In the genomic region with DNA sequence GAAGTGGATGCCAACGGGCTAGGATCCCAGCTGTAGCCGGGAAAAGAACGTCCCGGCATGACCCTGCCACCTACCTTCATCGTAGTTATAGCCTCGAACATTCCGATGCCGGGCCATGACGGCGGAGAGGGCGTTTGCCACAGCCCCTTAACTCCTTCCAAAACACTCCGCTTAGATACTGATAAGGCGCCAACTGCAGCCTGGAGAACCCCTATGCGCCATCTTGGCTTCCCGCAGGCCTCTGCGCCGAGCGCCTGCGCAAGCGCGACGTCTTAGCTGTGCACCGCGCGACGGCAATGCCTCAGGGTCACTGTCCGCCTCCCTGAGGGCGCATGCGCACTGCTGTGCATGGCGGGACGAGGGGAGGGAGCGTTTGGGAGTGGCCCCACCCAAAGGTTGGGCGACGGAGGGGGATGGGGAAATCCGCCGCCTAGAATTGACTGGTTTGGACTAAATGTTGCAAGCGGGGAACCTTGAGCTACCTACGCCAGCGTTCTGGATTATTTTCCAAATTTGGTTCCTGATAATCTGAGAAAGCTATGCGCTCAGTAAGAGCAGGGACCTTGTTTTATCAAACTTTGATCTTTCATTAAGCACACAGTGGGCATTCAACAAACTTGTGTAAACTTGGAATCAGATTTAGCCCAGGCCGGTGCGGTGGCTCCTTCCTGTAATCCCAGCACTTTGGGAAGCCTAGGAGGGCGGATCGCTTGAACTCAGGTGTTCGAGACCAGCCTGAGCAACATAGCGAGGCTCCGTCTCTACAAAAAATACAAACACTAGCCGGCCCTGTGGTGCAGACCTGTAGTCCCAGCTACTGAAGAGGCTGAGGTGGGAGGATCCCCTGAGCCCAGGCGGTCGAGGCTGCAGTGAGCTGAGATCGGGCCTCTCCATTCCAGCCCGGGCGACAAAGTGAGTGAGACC, we compare ENCODE assay signal across 8 cellular contexts. TPM values are rescaled to one million over a fixed set of nuclear protein-coding genes. Genes with fewer than 3 reads are reported as not detected.
DNase-seq lines count a peak whose midpoint lies in the region; ATAC-seq and TF ChIP-seq lines count a peak whose summit lies in the region.

TSS of gene HBS1L (minus strand) at position 248 of the 924 bp plus-strand sequence. CDS start at position 117, 131 bp downstream.

- peaks cover 36% of the 10 kb centered on the region for H3K4me1 Mint-ChIP-seq in activated T-cell treated with anti-CD3 and anti-CD28 coated beads, Interleukin-2, amount 50 U/mL, for 24 hours (ENCODE audit: low read depth)

- peak; percentile 92 for DNase-seq in DMS153 treated with DMSO at 0.1 percent for 48 hours (lab: John Stamatoyannopoulos, UW; ENCODE audit: unreplicated experiment)
- DNase-seq in KBM-7 = peak; percentile 98
- peak; percentile 97 for DNase-seq in activated T-cell treated with anti-CD3 and anti-CD28 coated beads, Interleukin-2, amount 50 U/mL, for 24 hours
- peak; percentile 67 for DNase-seq in epithelial cell of proximal tubule (ENCODE audit: low read depth)
- DNase-seq in mucosa of gallbladder (ENCODE audit: low spot score) = peak; percentile 98
- DNase-seq in stimulated activated CD8-positive, alpha-beta memory T cell treated with anti-CD3 and anti-CD28 coated beads, Interleukin-4, amount 100 ng/mL, for 4 hours (ENCODE audit: low read depth in 2 of 2, low spot score in 1 of 2) = peak; percentile 91 to 96

- peak within 1 kb of the TSS; percentile 99 for H3K27ac Mint-ChIP-seq in activated T-cell treated with anti-CD3 and anti-CD28 coated beads, Interleukin-2, amount 50 U/mL, for 24 hours

- in situ Hi-C loops in KBM-7 (cut with MboI; ENCODE audit: low pct_unique_long_range_greater_than_20kb, low sequenced_read_pairs) = no loop called here

- H3K4me3 Mint-ChIP-seq in activated T-cell treated with anti-CD3 and anti-CD28 coated beads, Interleukin-2, amount 50 U/mL, for 24 hours = peak within 1 kb of the TSS; percentile 97

- H3K27me3 Mint-ChIP-seq in activated T-cell treated with anti-CD3 and anti-CD28 coated beads, Interleukin-2, amount 50 U/mL, for 24 hours = no peaks in the 10 kb centered on the region

- no peaks in the 10 kb centered on the region for H3K9me3 Mint-ChIP-seq in activated T-cell treated with anti-CD3 and anti-CD28 coated beads, Interleukin-2, amount 50 U/mL, for 24 hours

- no peak for TF ChIP-seq CTCF in epithelial cell of proximal tubule (conservative IDR thresholded peaks at IDR 0.05; ENCODE audit: low read depth, low read length)

- H3K4me3 ChIP-seq in epithelial cell of proximal tubule (ENCODE audit: low read depth, low read length) = peak within 1 kb of the TSS; percentile 70

- peak; percentile 96 for ATAC-seq in GM21717 (IDR thresholded peaks at IDR 0.05; ENCODE audit: unreplicated experiment)

- H3K36me3 Mint-ChIP-seq in activated T-cell treated with anti-CD3 and anti-CD28 coated beads, Interleukin-2, amount 50 U/mL, for 24 hours (ENCODE audit: low read depth) = peaks cover 40% of the 10 kb centered on the region

TF ChIP-seq in PFSK-1, 5 proteins besides CTCF, POLR2A, EP300 and RAD21:
- TF ChIP-seq, protein P1, sequence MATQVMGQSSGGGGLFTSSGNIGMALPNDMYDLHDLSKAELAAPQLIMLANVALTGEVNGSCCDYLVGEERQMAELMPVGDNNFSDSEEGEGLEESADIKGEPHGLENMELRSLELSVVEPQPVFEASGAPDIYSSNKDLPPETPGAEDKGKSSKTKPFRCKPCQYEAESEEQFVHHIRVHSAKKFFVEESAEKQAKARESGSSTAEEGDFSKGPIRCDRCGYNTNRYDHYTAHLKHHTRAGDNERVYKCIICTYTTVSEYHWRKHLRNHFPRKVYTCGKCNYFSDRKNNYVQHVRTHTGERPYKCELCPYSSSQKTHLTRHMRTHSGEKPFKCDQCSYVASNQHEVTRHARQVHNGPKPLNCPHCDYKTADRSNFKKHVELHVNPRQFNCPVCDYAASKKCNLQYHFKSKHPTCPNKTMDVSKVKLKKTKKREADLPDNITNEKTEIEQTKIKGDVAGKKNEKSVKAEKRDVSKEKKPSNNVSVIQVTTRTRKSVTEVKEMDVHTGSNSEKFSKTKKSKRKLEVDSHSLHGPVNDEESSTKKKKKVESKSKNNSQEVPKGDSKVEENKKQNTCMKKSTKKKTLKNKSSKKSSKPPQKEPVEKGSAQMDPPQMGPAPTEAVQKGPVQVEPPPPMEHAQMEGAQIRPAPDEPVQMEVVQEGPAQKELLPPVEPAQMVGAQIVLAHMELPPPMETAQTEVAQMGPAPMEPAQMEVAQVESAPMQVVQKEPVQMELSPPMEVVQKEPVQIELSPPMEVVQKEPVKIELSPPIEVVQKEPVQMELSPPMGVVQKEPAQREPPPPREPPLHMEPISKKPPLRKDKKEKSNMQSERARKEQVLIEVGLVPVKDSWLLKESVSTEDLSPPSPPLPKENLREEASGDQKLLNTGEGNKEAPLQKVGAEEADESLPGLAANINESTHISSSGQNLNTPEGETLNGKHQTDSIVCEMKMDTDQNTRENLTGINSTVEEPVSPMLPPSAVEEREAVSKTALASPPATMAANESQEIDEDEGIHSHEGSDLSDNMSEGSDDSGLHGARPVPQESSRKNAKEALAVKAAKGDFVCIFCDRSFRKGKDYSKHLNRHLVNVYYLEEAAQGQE (IDR thresholded peaks at IDR 0.05; ENCODE audit: insufficient read depth in 1 of 2, low read depth in 2 of 2, low read length in 2 of 2) = peak in 1 of 2 experiments; percentile 63; a peak in 1 of 4 replicates
- peak; percentile 96 for TF ChIP-seq TAF1 (IDR thresholded peaks at IDR 0.05; ENCODE audit: borderline replicate concordance, insufficient read depth, low read length)
- TF ChIP-seq FOXP2 (optimal IDR thresholded peaks at IDR 0.05; ENCODE audit: borderline replicate concordance, extremely low read depth, extremely low read length, insufficient read depth) = peak; percentile 94
- peak; percentile 87; the same call in 1 of the 2 replicates for TF ChIP-seq SIN3A (IDR thresholded peaks at IDR 0.05; ENCODE audit: borderline replicate concordance, insufficient read depth, low read length)
- peak; percentile 96 for TF ChIP-seq POLR2AphosphoS5 (IDR thresholded peaks at IDR 0.05; ENCODE audit: low read depth, low read length)

RNA-seq across cellular contexts. Expression of gene HBS1L, which starts in this region (rescaled TPM):
- 57.3 TPM for polyA plus RNA-seq in PFSK-1 (2012; ENCODE audit: insufficient read length, low read depth)
- total RNA-seq in epithelial cell of proximal tubule (73.1 and 91.7 TPM in 2 replicates), mucosa of gallbladder (46.8 TPM)

Comparison
In these comparisons a context has a peak if more than half of its experiments do, and no peak if none do; other contexts are left out.
1. Peak in every context shown above with its lines: DNase-seq, ATAC-seq and H3K4me3 ChIP-seq.